In genomic region chr6:112193111-112193510, GRCh38 we compare ENCODE assay signal across 22 cellular contexts.
"Had no signal": no experiment of that assay in that cellular context is flagged by ENCODE, and none has a peak within 500 bp of the region (broad histone marks: within the 10 kb centered on the region; RNA-seq: fewer than 3 reads in every experiment).

No MANE protein-coding gene starts in this region.

- H3K4me3 ChIP-seq: pancreas, prostate gland, spleen, testis had no signal

- H3K9me3 Mint-ChIP-seq: activated naive CD4-positive, alpha-beta T cell treated with anti-CD3 and anti-CD28 coated beads, Interleukin-2, amount 50 U/mL, for 72 hours; activated T-cell treated with anti-CD3 and anti-CD28 coated beads, Interleukin-2, amount 50 U/mL, for 72 hours; mesothelial cell of epicardium; naive B cell; T-helper 1 cell treated with Interleukin-12 subunit alpha and Interleukin-12 subunit beta and Interleukin-4 antibody, amounts not matched to agents 30 μg/mL and 1 μg/mL, for 36 hours had no signal

- H3K27ac ChIP-seq: pancreas, prostate gland, spleen, VCaP had no signal

- H3K27me3 ChIP-seq: pancreas, testis had no signal

- ATAC-seq: activated naive CD4-positive, alpha-beta T cell treated with anti-CD3 and anti-CD28 coated beads, Interleukin-2, amount 50 U/mL, for 72 hours; activated T-cell treated with anti-CD3 and anti-CD28 coated beads, Interleukin-2, amount 50 U/mL, for 72 hours; pancreas had no signal

- H3K4me3 Mint-ChIP-seq: activated T-cell treated with anti-CD3 and anti-CD28 coated beads, Interleukin-2, amount 50 U/mL, for 72 hours; mesothelial cell of epicardium; naive B cell; T-helper 1 cell treated with Interleukin-12 subunit alpha and Interleukin-12 subunit beta and Interleukin-4 antibody, amounts not matched to agents 30 μg/mL and 1 μg/mL, for 36 hours had no signal

- H3K4me1 Mint-ChIP-seq: naive B cell had no signal

- H3K27ac Mint-ChIP-seq: activated naive CD4-positive, alpha-beta T cell treated with anti-CD3 and anti-CD28 coated beads, Interleukin-2, amount 50 U/mL, for 72 hours; activated T-cell treated with anti-CD3 and anti-CD28 coated beads, Interleukin-2, amount 50 U/mL, for 72 hours; mesothelial cell of epicardium; T-helper 1 cell treated with Interleukin-12 subunit alpha and Interleukin-12 subunit beta and Interleukin-4 antibody, amounts not matched to agents 30 μg/mL and 1 μg/mL, for 36 hours had no signal

- H3K9me3 ChIP-seq: pancreas, prostate gland, spleen, testis had no signal

- H3K36me3 ChIP-seq: pancreas, prostate gland, spleen had no signal

- H3K36me3 Mint-ChIP-seq: activated naive CD4-positive, alpha-beta T cell treated with anti-CD3 and anti-CD28 coated beads, Interleukin-2, amount 50 U/mL, for 72 hours; naive B cell had no signal

- DNase-seq: activated CD4-positive, alpha-beta T cell treated with anti-CD3 and anti-CD28 coated beads for 4 hours; activated CD4-positive, alpha-beta T cell treated with anti-CD3 and anti-CD28 coated beads, Interleukin-2, amount 50 U/mL, for 4 hours; activated naive CD4-positive, alpha-beta T cell; activated T-cell treated with anti-CD3 and anti-CD28 coated beads for 4 hours; activated T-cell treated with anti-CD3 and anti-CD28 coated beads, Interleukin-2, amount 50 U/mL, for 72 hours; dermis blood vessel endothelial cell; effector CD8-positive, alpha-beta T cell; naive B cell; nucleus accumbens; pancreas; retina; spleen; stimulated activated naive CD4-positive, alpha-beta T cell; SW 1271; T-helper 9 cell; testis; trophoblast cell had no signal

- H3K4me1 ChIP-seq: pancreas, prostate gland, spleen had no signal
